Comparison of ENCODE assay signal across 17 cellular contexts in genomic region chr19:7346488-7346971, GRCh38. TPM values are rescaled to one million over a fixed set of nuclear protein-coding genes. Genes with fewer than 3 reads are reported as not detected.
DNase-seq lines count a peak whose midpoint lies in the region; ATAC-seq and TF ChIP-seq lines count a peak whose summit lies in the region.
"Had no signal": no experiment of that assay in that cellular context is flagged by ENCODE, and none has a peak within 500 bp of the region (broad histone marks: within the 10 kb centered on the region; RNA-seq: fewer than 3 reads in every experiment).

No MANE protein-coding gene starts in this region.

- H3K36me3 ChIP-seq in CD4-positive, alpha-beta memory T cell (ENCODE audit: insufficient read depth, low read length): no peaks in the 10 kb centered on the region
- no peaks in the 10 kb centered on the region for H3K36me3 ChIP-seq in left ventricle myocardium inferior
- H3K36me3 ChIP-seq: ascending aorta, esophagus muscularis mucosa, heart right ventricle had no signal

- DNase-seq in CD4-positive, alpha-beta memory T cell: no peak
- DNase-seq in GM12865 (ENCODE audit: low read depth) (peak; percentile 55), left ventricle myocardium inferior (no peak)
- DNase-seq in T-helper 2 cell treated with Interferon-gamma antibody and Interleukin-4, amounts not matched to agents 5 μg/mL and 100 μg/mL, for 36 hours (ENCODE audit: low spot score): no peak
- DNase-seq: C1 segment of cervical spinal cord; cortex of kidney; heart right ventricle; NCI-H2029 treated with DMSO at 0.1 percent for 48 hours; NCI-H82; stimulated activated CD4-positive, alpha-beta T cell treated with anti-CD3 and anti-CD28 coated beads, Interleukin-4, amount 100 ng/mL, for 1 hour had no signal

- peaks cover 0 to 4% (median 2%) of the 10 kb centered on the region in 8 donors for H3K9me3 Mint-ChIP-seq in CD4-positive, alpha-beta memory T cell
- no peaks in the 10 kb centered on the region for H3K9me3 Mint-ChIP-seq in T-helper 2 cell treated with Interferon-gamma antibody and Interleukin-4, amounts not matched to agents 5 μg/mL and 100 μg/mL, for 36 hours

- CTCF ChIA-PET in CD4-positive, alpha-beta memory T cell (lab: Charles Lee; ENCODE audit: partially characterized antibody): interaction anchor here (2.0 kb wide), 1 partner anchor 8 kb away, joined by 50 read pairs; no protein-coding TSS in a partner anchor

- peaks cover 11 to 25% of the 10 kb centered on the region in 2 donors for H3K36me3 Mint-ChIP-seq in CD4-positive, alpha-beta memory T cell
- peaks cover 23% of the 10 kb centered on the region for H3K36me3 Mint-ChIP-seq in T-helper 2 cell treated with Interferon-gamma antibody and Interleukin-4, amounts not matched to agents 5 μg/mL and 100 μg/mL, for 36 hours (ENCODE audit: low read depth)

- peaks cover 77% of the 10 kb centered on the region for H3K4me1 ChIP-seq in CD4-positive, alpha-beta memory T cell (ENCODE audit: insufficient read depth, low read length)
- H3K4me1 ChIP-seq in mononuclear cell (ENCODE audit: insufficient read depth, low read length): peaks cover 93% of the 10 kb centered on the region
- no peaks in the 10 kb centered on the region for H3K4me1 ChIP-seq in left ventricle myocardium inferior
- H3K4me1 ChIP-seq: ascending aorta, esophagus muscularis mucosa had no signal

- H3K27ac Mint-ChIP-seq in CD4-positive, alpha-beta memory T cell: peak overlapping the region; percentile 93 to 99 (median 97)
- H3K27ac Mint-ChIP-seq in T-helper 2 cell treated with Interferon-gamma antibody and Interleukin-4, amounts not matched to agents 5 μg/mL and 100 μg/mL, for 36 hours: peak overlapping the region; percentile 59
- H3K27ac Mint-ChIP-seq: nephron had no signal

- peak overlapping the region; percentile 95 to 100 (median 98) for H3K4me3 Mint-ChIP-seq in CD4-positive, alpha-beta memory T cell
- peak overlapping the region; percentile 80 for H3K4me3 Mint-ChIP-seq in T-helper 2 cell treated with Interferon-gamma antibody and Interleukin-4, amounts not matched to agents 5 μg/mL and 100 μg/mL, for 36 hours
- H3K4me3 Mint-ChIP-seq: nephron had no signal

- intact Hi-C loops in CD4-positive, alpha-beta memory T cell (cut with micrococcal nuclease): loop anchor here (5.0 kb wide), 1 partner anchor 149 kb away; no protein-coding TSS in a partner anchor
- intact Hi-C loops in left ventricle myocardium inferior (cut with micrococcal nuclease): no loop called here

- no peaks in the 10 kb centered on the region for H3K27me3 Mint-ChIP-seq in CD4-positive, alpha-beta memory T cell
- H3K27me3 Mint-ChIP-seq in T-helper 2 cell treated with Interferon-gamma antibody and Interleukin-4, amounts not matched to agents 5 μg/mL and 100 μg/mL, for 36 hours (ENCODE audit: low read depth): no peaks in the 10 kb centered on the region

- H3K27me3 ChIP-seq in CD4-positive, alpha-beta memory T cell (ENCODE audit: insufficient read depth, low read length): no peaks in the 10 kb centered on the region
- no peaks in the 10 kb centered on the region for H3K27me3 ChIP-seq in mononuclear cell (ENCODE audit: insufficient read depth, low read length)
- peaks cover 26% of the 10 kb centered on the region for H3K27me3 ChIP-seq in left ventricle myocardium inferior (ENCODE audit: low read depth)
- H3K27me3 ChIP-seq: ascending aorta had no signal

- no peaks in the 10 kb centered on the region for H3K9me3 ChIP-seq in CD4-positive, alpha-beta memory T cell (ENCODE audit: control insufficient read depth in 1 of 2, low read length in 2 of 2)
- no peaks in the 10 kb centered on the region for H3K9me3 ChIP-seq in mononuclear cell (ENCODE audit: low read depth, low read length)
- peaks cover 6% of the 10 kb centered on the region for H3K9me3 ChIP-seq in left ventricle myocardium inferior (replicated peaks)

- peak overlapping the region; percentile 79 to 84 for H3K4me3 ChIP-seq in CD4-positive, alpha-beta memory T cell (ENCODE audit: low read length in 2 of 2)
- H3K4me3 ChIP-seq in GM12865 (ENCODE audit: low read depth, low read length) (peak overlapping the region; percentile 54), mononuclear cell (ENCODE audit: low read length) (peak overlapping the region; percentile 36), left ventricle myocardium inferior (no peak overlapping the region)
- H3K4me3 ChIP-seq: ascending aorta, esophagus muscularis mucosa, heart right ventricle had no signal

- no peak for ATAC-seq in HG02938 (IDR thresholded peaks at IDR 0.05; ENCODE audit: unreplicated experiment)
- ATAC-seq in HG03520 (IDR thresholded peaks at IDR 0.05; ENCODE audit: unreplicated experiment): no peak
- no peak for ATAC-seq in HG02798 (IDR thresholded peaks at IDR 0.05; ENCODE audit: poor library complexity, unreplicated experiment)
- ATAC-seq: heart right ventricle had no signal

- peaks cover 38 to 70% (median 54%) of the 10 kb centered on the region in 4 donors for H3K4me1 Mint-ChIP-seq in CD4-positive, alpha-beta memory T cell
- peaks cover 44% of the 10 kb centered on the region for H3K4me1 Mint-ChIP-seq in T-helper 2 cell treated with Interferon-gamma antibody and Interleukin-4, amounts not matched to agents 5 μg/mL and 100 μg/mL, for 36 hours (ENCODE audit: low read depth)
- H3K4me1 Mint-ChIP-seq: nephron had no signal

- H3K27ac ChIP-seq in CD4-positive, alpha-beta memory T cell (ENCODE audit: low read depth, low read length): peak overlapping the region; percentile 74
- H3K27ac ChIP-seq in left ventricle myocardium inferior (replicated peaks): no peak overlapping the region
- H3K27ac ChIP-seq: ascending aorta, esophagus muscularis mucosa, heart right ventricle had no signal

- POLR2A ChIA-PET in CD4-positive, alpha-beta memory T cell (lab: Charles Lee; ENCODE audit: partially characterized antibody): interaction anchor here (1.6 to 2.8 kb wide), 5 partner anchors 9 to 277 kb away, joined by 5 to 50 read pairs (median 10); partner anchors contain the start of gene ZNF557

- no peak for TF ChIP-seq CTCF in GM12865 (IDR thresholded peaks at IDR 0.05; ENCODE audit: insufficient read depth, low read depth, low read length, missing control alignments)
- TF ChIP-seq CTCF in left ventricle myocardium inferior (IDR thresholded peaks at IDR 0.05; ENCODE audit: borderline replicate concordance): no peak

RNA-seq across cellular contexts. Expression of gene ARHGEF18, which starts 2.2 kb away (rescaled TPM):
- total RNA-seq in CD4-positive, alpha-beta memory T cell: 10 to 100 TPM; 82.3 to 83.8 TPM
- polyA plus RNA-seq in CD4-positive, alpha-beta memory T cell: 10 to 100 TPM in 1 of 2 donors, 1 to 10 TPM in 1; 2.2 to 11.1 TPM
- total RNA-seq in mononuclear cell (45.0 TPM), left ventricle myocardium inferior (8.3 TPM)

RNA-seq across cellular contexts. Expression of gene INSR, which starts 52.3 kb away (rescaled TPM):
- 1 to 10 TPM; 1.2 to 2.2 TPM for total RNA-seq in CD4-positive, alpha-beta memory T cell
- under 1 TPM; 0.06 to 0.13 TPM for polyA plus RNA-seq in CD4-positive, alpha-beta memory T cell
- 7.5 TPM for total RNA-seq in mononuclear cell
- 85.3 TPM for total RNA-seq in left ventricle myocardium inferior

Comparison
In these comparisons a context has a peak if more than half of its experiments do, and no peak if none do; other contexts are left out.
1. RNA of gene INSR, which starts 52.3 kb away (total RNA-seq): 85.3 TPM in left ventricle myocardium inferior (single experiment); 7.5 TPM in mononuclear cell (single experiment) and 1.2 to 2.2 TPM in CD4-positive, alpha-beta memory T cell; every median in the first group is over 10 times any median in the second.